21 cellular contexts compared by ENCODE assay signal in genomic region chr5:80566711-80567259, GRCh38. TPM values are rescaled to one million over a fixed set of nuclear protein-coding genes. Genes with fewer than 3 reads are reported as not detected.
A peak's percentile ranks its signal among the peaks of the same experiment; 100 is the strongest.
DNase-seq lines count a peak whose midpoint lies in the region; ATAC-seq and TF ChIP-seq lines count a peak whose summit lies in the region.
"Had no signal": no experiment of that assay in that cellular context is flagged by ENCODE, and none has a peak within 500 bp of the region (broad histone marks: within the 10 kb centered on the region; RNA-seq: fewer than 3 reads in every experiment).

No MANE protein-coding gene starts in this region.

- no peaks in the 10 kb centered on the region for H3K9me2 ChIP-seq in PC-9 (ENCODE audit: insufficient read depth)

- H4K20me1 ChIP-seq in PC-9 (ENCODE audit: insufficient read depth): no peaks in the 10 kb centered on the region
- H4K20me1 ChIP-seq: BLaER1 had no signal

- no peak for ATAC-seq in foreskin keratinocyte

- peaks cover 63% of the 10 kb centered on the region for H3K27me3 Mint-ChIP-seq in osteocyte (ENCODE audit: unreplicated experiment)

- TF ChIP-seq POLR2A in spleen (IDR thresholded peaks at IDR 0.05): no peak

- H3K9me3 ChIP-seq in PC-9 (ENCODE audit: insufficient read depth, low read depth) (no peaks in the 10 kb centered on the region), spleen (no peaks in the 10 kb centered on the region)

- no peaks in the 10 kb centered on the region for H3F3A ChIP-seq in PC-9 (ENCODE audit: insufficient read depth, low read depth)

- BruUV-seq in PC-9 (replicated peaks; lab: Mats Ljungman, UMichigan): no TSS peak

- peak overlapping the region; percentile 5; the same call in 1 of the 2 replicates for H3K4me2 ChIP-seq in PC-9
- H3K4me2 ChIP-seq: BLaER1 had no signal

- H3K79me2 ChIP-seq in PC-9 (ENCODE audit: low read depth): no peaks in the 10 kb centered on the region

- H3K4me1 ChIP-seq in PC-9 (replicated peaks; ENCODE audit: insufficient read depth) (peaks cover 10% of the 10 kb centered on the region), spleen (peaks cover 8 to 22% (median 19%) of the 10 kb centered on the region in 6 donors), foreskin keratinocyte (no peaks in the 10 kb centered on the region)

- DNase-seq in EL (peak; percentile 28), PC-9 (peak in 1 of 2 experiments; percentile 59), epithelial cell of esophagus (ENCODE audit: low read depth) (peak; percentile 29), osteocyte (ENCODE audit: extremely low spot score, unreplicated experiment) (peak; percentile 51), DMS79 treated with DMSO at 0.1 percent for 48 hours (lab: John Stamatoyannopoulos, UW) (no peak), spleen (no peak), foreskin keratinocyte (no peak)
- DNase-seq: CD4-positive, CD25-positive, alpha-beta regulatory T cell; GM23248; H7; Karpas-422; NCI-H1105; NCI-H1436 treated with DMSO at 0.1 percent for 48 hours; NCI-H187 treated with DMSO at 0.1 percent for 48 hours; NCI-H524 treated with DMSO at 0.1 percent for 48 hours; NCI-H774; SHP77 had no signal

- H3K4me3 Mint-ChIP-seq in osteocyte (ENCODE audit: unreplicated experiment): no peak overlapping the region
- H3K4me3 Mint-ChIP-seq: CD4-positive, CD25-positive, alpha-beta regulatory T cell had no signal

- H3K36me3 Mint-ChIP-seq in osteocyte (ENCODE audit: unreplicated experiment): no peaks in the 10 kb centered on the region
- H3K36me3 Mint-ChIP-seq: CD4-positive, CD25-positive, alpha-beta regulatory T cell had no signal

- H3K9me3 Mint-ChIP-seq in osteocyte (ENCODE audit: unreplicated experiment): no peaks in the 10 kb centered on the region

- POLR2A ChIA-PET in PC-9 (lab: Charles Lee; ENCODE audit: unreplicated experiment): no interaction called here

- H3K36me3 ChIP-seq in PC-9 (ENCODE audit: low read depth): no peaks in the 10 kb centered on the region
- no peaks in the 10 kb centered on the region for H3K36me3 ChIP-seq in spleen
- H3K36me3 ChIP-seq: BLaER1 had no signal

- H3K27ac ChIP-seq in PC-9: no peak overlapping the region
- no peak overlapping the region for H3K27ac ChIP-seq in spleen
- H3K27ac ChIP-seq in foreskin keratinocyte: no peak overlapping the region
- H3K27ac ChIP-seq: BLaER1, GM23248, HL-60 had no signal

- CTCF ChIA-PET in PC-9 (lab: Charles Lee): no interaction called here

- no peak for TF ChIP-seq CTCF in PC-9 (conservative IDR thresholded peaks at IDR 0.05)
- TF ChIP-seq CTCF in epithelial cell of esophagus (IDR thresholded peaks at IDR 0.05; ENCODE audit: insufficient read depth, low read depth, low read length, missing control alignments): no peak
- TF ChIP-seq CTCF in osteocyte (IDR thresholded peaks at IDR 0.05): no peak
- no peak for TF ChIP-seq CTCF in spleen (IDR thresholded peaks at IDR 0.05 in 8 of 11, conservative IDR thresholded peaks at IDR 0.05 in 3 of 11)
- no peak for TF ChIP-seq CTCF in foreskin keratinocyte (conservative IDR thresholded peaks at IDR 0.05)

- intact Hi-C loops in PC-9 (cut with micrococcal nuclease; ENCODE audit: unreplicated experiment): loop anchor here (10.0 kb wide), 1 partner anchor 72 kb away; no protein-coding TSS in a partner anchor
- intact Hi-C loops in spleen (cut with DNase I; ENCODE audit: low total_unique reads): no loop called here

- peaks cover 11% of the 10 kb centered on the region for H3K4me1 Mint-ChIP-seq in osteocyte (ENCODE audit: unreplicated experiment)

- 82 to 88% (median 87%) methylated on average over 5 of the region's 5 CpGs for WGBS in spleen, 5 donors

- H2AFZ ChIP-seq in PC-9: no peak overlapping the region
- H2AFZ ChIP-seq: GM23248 had no signal

- H3K27ac Mint-ChIP-seq in osteocyte (ENCODE audit: unreplicated experiment): no peak overlapping the region

- H3K27me3 ChIP-seq in PC-9 (ENCODE audit: insufficient read depth, low read depth): no peaks in the 10 kb centered on the region
- H3K27me3 ChIP-seq in spleen (replicated peaks in 1 of 7): peaks cover 3 to 74% (median 37%) of the 10 kb centered on the region in 7 donors
- peaks cover 93% of the 10 kb centered on the region for H3K27me3 ChIP-seq in foreskin keratinocyte

- H3K4me3 ChIP-seq in PC-9 (no peak overlapping the region), epithelial cell of esophagus (ENCODE audit: low read length) (no peak overlapping the region), spleen (no peak overlapping the region)
- H3K4me3 ChIP-seq: BLaER1, GM23248 had no signal

RNA-seq across cellular contexts. Expression of gene ANKRD34B, which starts 3.3 kb away (rescaled TPM):
- 0.15 and 0.26 TPM in 2 replicates for total RNA-seq in PC-9 (2021)
- total RNA-seq in osteocyte: not detected in 2 replicates
- 1 to 10 TPM in 1 of 7 donors, under 1 TPM in 6; 0.09 to 2.0 (median 0.50) TPM for total RNA-seq in spleen
- under 1 TPM; 0.06 to 0.54 (median 0.09) TPM for polyA plus RNA-seq in spleen
- not detected in 2 replicates for total RNA-seq in foreskin keratinocyte
- polyA plus RNA-seq in foreskin keratinocyte: not detected in 2 replicates
- total RNA-seq: CD4-positive, CD25-positive, alpha-beta regulatory T cell; GM23248; RPMI7951 had no signal
- polyA plus RNA-seq: AG04450; CD4-positive, CD25-positive, alpha-beta regulatory T cell; GM23248 had no signal

Comparison
In these comparisons a context has a peak if more than half of its experiments do, and no peak if none do; other contexts are left out.
1. DNase-seq: peak in EL (single experiment), epithelial cell of esophagus (single experiment) and osteocyte (single experiment); none in DMS79 treated with DMSO at 0.1 percent for 48 hours (single experiment), spleen (single experiment) and foreskin keratinocyte (0 of 2).